Comparison of ENCODE assay signal across 8 cellular contexts in genomic region chr17:63834431-63835166, GRCh38. TPM values are rescaled to one million over a fixed set of nuclear protein-coding genes. Genes with fewer than 3 reads are reported as not detected.
DNase-seq lines count a peak whose midpoint lies in the region; ATAC-seq, FAIRE-seq and TF ChIP-seq lines count a peak whose summit lies in the region.

No MANE protein-coding gene starts in this region.

- no peak overlapping the region for H3K4me3 ChIP-seq in fibroblast of mammary gland (ENCODE audit: control insufficient read depth, low read depth, low read length)

- no peak for DNase-seq in AG09319 (ENCODE audit: extremely low read depth, low read depth)
- DNase-seq in HTR-8/SVneo (ENCODE audit: insufficient read length, low spot score): peak; percentile 79
- DNase-seq in OCI-M2 (lab: John Stamatoyannopoulos, UW; ENCODE audit: unreplicated experiment): peak; percentile 50
- DNase-seq in fibroblast of mammary gland (ENCODE audit: low read depth): peak; percentile 87
- no peak for DNase-seq in osteocyte (ENCODE audit: extremely low spot score, unreplicated experiment)

- H3K4me3 Mint-ChIP-seq in activated T-helper 17 cell treated with anti-CD3 and anti-CD28 coated beads, Interleukin-2, amount 50 U/mL, for 72 hours: no peak overlapping the region
- H3K4me3 Mint-ChIP-seq in osteocyte (ENCODE audit: unreplicated experiment): no peak overlapping the region

- H3K4me1 Mint-ChIP-seq in activated T-helper 17 cell treated with anti-CD3 and anti-CD28 coated beads, Interleukin-2, amount 50 U/mL, for 72 hours: peaks cover 18% of the 10 kb centered on the region
- peaks cover 15% of the 10 kb centered on the region for H3K4me1 Mint-ChIP-seq in osteocyte (ENCODE audit: unreplicated experiment)

- H3K9me3 Mint-ChIP-seq in activated T-helper 17 cell treated with anti-CD3 and anti-CD28 coated beads, Interleukin-2, amount 50 U/mL, for 72 hours: no peaks in the 10 kb centered on the region
- H3K9me3 Mint-ChIP-seq in osteocyte (ENCODE audit: unreplicated experiment): no peaks in the 10 kb centered on the region

- ATAC-seq in GM18498 (IDR thresholded peaks at IDR 0.05; ENCODE audit: unreplicated experiment): peak; percentile 70
- ATAC-seq in activated T-helper 17 cell treated with anti-CD3 and anti-CD28 coated beads, Interleukin-2, amount 50 U/mL, for 72 hours (replicated peaks): peak; percentile 72
- ATAC-seq in HG03457 (IDR thresholded peaks at IDR 0.05; ENCODE audit: unreplicated experiment): no peak

- TF ChIP-seq CTCF in AG09319 (IDR thresholded peaks at IDR 0.05; ENCODE audit: low read depth, low read length) (peak; percentile 65), fibroblast of mammary gland (conservative IDR thresholded peaks at IDR 0.05; ENCODE audit: control insufficient read depth, insufficient read depth, low read depth, low read length) (peak; percentile 69), osteocyte (IDR thresholded peaks at IDR 0.05) (peak; percentile 65)

- H3K36me3 Mint-ChIP-seq in activated T-helper 17 cell treated with anti-CD3 and anti-CD28 coated beads, Interleukin-2, amount 50 U/mL, for 72 hours (ENCODE audit: low read depth): peaks cover 77% of the 10 kb centered on the region
- peaks cover 49% of the 10 kb centered on the region for H3K36me3 Mint-ChIP-seq in osteocyte (ENCODE audit: unreplicated experiment)

- peak; percentile 66 for FAIRE-seq in HTR-8/SVneo (lab: Jason Lieb, UNC)

- H3K27me3 Mint-ChIP-seq in activated T-helper 17 cell treated with anti-CD3 and anti-CD28 coated beads, Interleukin-2, amount 50 U/mL, for 72 hours: no peaks in the 10 kb centered on the region
- no peaks in the 10 kb centered on the region for H3K27me3 Mint-ChIP-seq in osteocyte (ENCODE audit: unreplicated experiment)

- H3K27ac Mint-ChIP-seq in activated T-helper 17 cell treated with anti-CD3 and anti-CD28 coated beads, Interleukin-2, amount 50 U/mL, for 72 hours: peak overlapping the region; percentile 71
- H3K27ac Mint-ChIP-seq in osteocyte (ENCODE audit: unreplicated experiment): peak overlapping the region; percentile 62

RNA-seq across cellular contexts. Expression of gene FTSJ3, which starts 7.1 kb away (rescaled TPM):
- total RNA-seq in activated T-helper 17 cell treated with anti-CD3 and anti-CD28 coated beads, Interleukin-2, amount 50 U/mL, for 72 hours: 10 to 100 TPM; 36.3 to 74.1 TPM
- 36.1 and 37.4 TPM in 2 replicates for total RNA-seq in osteocyte

RNA-seq across cellular contexts. Expression of gene PSMC5, which starts 7.4 kb away (rescaled TPM):
- total RNA-seq in activated T-helper 17 cell treated with anti-CD3 and anti-CD28 coated beads, Interleukin-2, amount 50 U/mL, for 72 hours: 100 to 1,000 TPM; 102 to 172 TPM
- total RNA-seq in osteocyte: 98.5 and 106 TPM in 2 replicates

RNA-seq across cellular contexts. Expression of gene SMARCD2, which starts 7.9 kb away (rescaled TPM):
- 100 to 1,000 TPM in 1 of 2 donors, 10 to 100 TPM in 1; 82.7 to 112 TPM for total RNA-seq in activated T-helper 17 cell treated with anti-CD3 and anti-CD28 coated beads, Interleukin-2, amount 50 U/mL, for 72 hours
- 42.6 and 44.7 TPM in 2 replicates for total RNA-seq in osteocyte

RNA-seq across cellular contexts. Expression of gene CSH2, which starts 38.9 kb away (rescaled TPM):
- total RNA-seq in activated T-helper 17 cell treated with anti-CD3 and anti-CD28 coated beads, Interleukin-2, amount 50 U/mL, for 72 hours: 1 to 10 TPM; 2.3 to 3.5 TPM
- not detected in 2 replicates for total RNA-seq in osteocyte

RNA-seq across cellular contexts. Expression of gene GH2, which starts 47.1 kb away (rescaled TPM):
- total RNA-seq in activated T-helper 17 cell treated with anti-CD3 and anti-CD28 coated beads, Interleukin-2, amount 50 U/mL, for 72 hours: not detected
- not detected in 2 replicates for total RNA-seq in osteocyte

Comparison
In these comparisons a context has a peak if more than half of its experiments do, and no peak if none do; other contexts are left out.
1. DNase-seq: peak in HTR-8/SVneo (single experiment), OCI-M2 (single experiment) and fibroblast of mammary gland (single experiment); none in AG09319 (single experiment) and osteocyte (single experiment).
2. Peak in every context shown above with its lines, with median percentiles within 50 percentile points of each other: CTCF ChIP-seq.